Comparison of ENCODE assay signal across 12 cellular contexts in the genomic region with DNA sequence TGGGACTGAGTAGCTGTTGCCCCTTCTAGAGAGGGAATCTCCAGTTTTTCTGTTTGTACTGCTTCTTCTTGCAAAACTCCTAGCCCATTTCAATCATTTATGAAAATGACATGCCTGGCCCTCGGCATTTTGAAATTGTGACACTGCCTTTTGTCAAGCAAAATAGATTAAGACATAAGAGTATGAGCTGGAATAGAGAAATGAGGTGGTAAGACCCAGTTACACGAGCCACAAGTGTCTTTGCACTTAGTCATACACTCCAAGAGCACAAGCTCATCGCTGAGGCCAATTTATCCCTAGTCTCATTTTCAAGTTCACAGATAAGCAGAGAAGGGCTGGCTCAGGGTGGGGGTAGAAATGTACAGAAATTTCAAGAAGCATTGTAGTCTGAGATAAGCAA. TPM values are rescaled to one million over a fixed set of nuclear protein-coding genes. Genes with fewer than 3 reads are reported as not detected.
A peak's percentile ranks its signal among the peaks of the same experiment; 100 is the strongest.
DNase-seq lines count a peak whose midpoint lies in the region.
"Had no signal": no experiment of that assay in that cellular context is flagged by ENCODE, and none has a peak within 500 bp of the region (broad histone marks: within the 10 kb centered on the region; RNA-seq: fewer than 3 reads in every experiment).

No MANE protein-coding gene starts in this region.

- DNase-seq in G401 (ENCODE audit: low spot score): peak; percentile 16
- DNase-seq in NCI-H82 (lab: John Stamatoyannopoulos, UW): peak; percentile 56
- peak; percentile 93 for DNase-seq in dedifferentiated amniotic fluid mesenchymal stem cell (ENCODE audit: extremely low spot score)
- peak; percentile 88 for DNase-seq in non-pigmented ciliary epithelial cell (ENCODE audit: low read depth)
- no peak for DNase-seq in activated CD4-positive, alpha-beta T cell treated with anti-CD3 and anti-CD28 coated beads, Interleukin-2, amount 50 U/mL, for 48 hours
- no peak for DNase-seq in activated naive CD4-positive, alpha-beta T cell (lab: John Stamatoyannopoulos, UW)
- no peak for DNase-seq in central memory CD4-positive, alpha-beta T cell
- no peak for DNase-seq in stimulated activated CD4-positive, alpha-beta T cell treated with anti-CD3 and anti-CD28 coated beads, Interleukin-4, amount 100 ng/mL, for 24 hours
- DNase-seq: DND-41, occipital lobe, T-helper 2 cell had no signal

- in situ Hi-C loops in G401 (cut with HindIII; ENCODE audit: low sequenced_read_pairs): no loop called here

RNA-seq across cellular contexts. Expression of gene MAP1B, which starts 40.6 kb away (rescaled TPM):
- 11.3 and 21.9 TPM in 2 replicates for total RNA-seq in G401 (2014; rRNA removed; shearing (Covaris generic))
- total RNA-seq: HT-29 had no signal

Comparison
In these comparisons a context has a peak if more than half of its experiments do, and no peak if none do; other contexts are left out.
1. DNase-seq: peak in G401 (single experiment), NCI-H82 (single experiment), dedifferentiated amniotic fluid mesenchymal stem cell (single experiment) and non-pigmented ciliary epithelial cell (single experiment); none in activated CD4-positive, alpha-beta T cell treated with anti-CD3 and anti-CD28 coated beads, Interleukin-2, amount 50 U/mL, for 48 hours (0 of 2), activated naive CD4-positive, alpha-beta T cell (0 of 4), central memory CD4-positive, alpha-beta T cell (single experiment) and stimulated activated CD4-positive, alpha-beta T cell treated with anti-CD3 and anti-CD28 coated beads, Interleukin-4, amount 100 ng/mL, for 24 hours (single experiment).